Comparison of ENCODE assay signal across 13 cellular contexts in the genomic region with DNA sequence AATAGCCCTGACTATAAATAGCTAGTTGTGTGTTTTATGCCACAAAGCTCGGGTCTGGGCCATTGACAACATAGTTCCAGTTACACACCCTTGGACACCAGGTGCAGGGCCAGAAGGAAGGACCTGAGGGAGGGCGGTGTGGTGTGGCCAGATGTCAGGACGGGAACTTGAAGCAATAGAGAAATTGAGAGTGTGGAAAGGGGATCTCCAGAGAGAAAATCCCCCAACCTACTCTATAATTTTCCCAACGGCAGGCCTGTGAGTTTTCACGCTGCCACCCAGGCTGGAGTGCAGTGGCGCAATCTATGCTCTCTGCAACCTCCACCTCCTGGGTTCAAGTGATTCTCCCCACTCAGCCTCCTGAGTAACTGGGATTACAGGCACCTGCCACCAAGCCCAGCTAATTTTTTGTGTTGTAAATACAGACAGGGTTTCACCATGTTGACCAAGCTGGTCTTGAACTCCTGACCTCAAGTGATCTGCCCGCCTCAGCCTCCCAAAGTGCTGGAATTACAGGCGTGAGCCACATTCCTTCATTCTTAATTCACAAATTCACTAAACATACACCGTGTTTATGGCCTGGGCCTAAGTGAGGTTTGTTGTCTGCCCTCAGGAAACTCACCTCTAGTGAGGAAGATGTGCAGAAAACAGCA.
A peak's percentile ranks its signal among the peaks of the same experiment; 100 is the strongest.
DNase-seq lines count a peak whose midpoint lies in the region; ATAC-seq and TF ChIP-seq lines count a peak whose summit lies in the region.
"Had no signal": no experiment of that assay in that cellular context is flagged by ENCODE, and none has a peak within 500 bp of the region (broad histone marks: within the 10 kb centered on the region; RNA-seq: fewer than 3 reads in every experiment).

No MANE protein-coding gene starts in this region.

- CTCF ChIA-PET in WTC11 (lab: Charles Lee) = no interaction called here

- H3K36me3 Mint-ChIP-seq in nephron (ENCODE audit: low read depth) (peaks cover 3% of the 10 kb centered on the region), GM23338 (ENCODE audit: low read depth) (no peaks in the 10 kb centered on the region), WTC11 (no peaks in the 10 kb centered on the region)

- no peak overlapping the region for H3K27ac ChIP-seq in GM23338 (ENCODE audit: low read depth)
- H3K27ac ChIP-seq: right atrium auricular region had no signal

- H3K9me2 ChIP-seq in GM23338 (ENCODE audit: insufficient read depth) = no peaks in the 10 kb centered on the region

- no peak overlapping the region for H3K4me2 ChIP-seq in GM23338

- no peaks in the 10 kb centered on the region for H3K27me3 ChIP-seq in GM23338 (ENCODE audit: insufficient read depth)
- H3K27me3 ChIP-seq: Peyer's patch, right atrium auricular region had no signal

- H3K9me3 Mint-ChIP-seq in nephron (peaks cover 5% of the 10 kb centered on the region), GM23338 (no peaks in the 10 kb centered on the region; the same call in 2 of the 3 replicates), WTC11 (peaks cover 8% of the 10 kb centered on the region)

- TF ChIP-seq CTCF in nephron (IDR thresholded peaks at IDR 0.05; ENCODE audit: unreplicated experiment in 3 of 3) (no peak), GM23338 (conservative IDR thresholded peaks at IDR 0.05; ENCODE audit: low read depth in 2 of 2) (no peak), WTC11 (IDR thresholded peaks at IDR 0.05) (no peak)

- peaks cover 14% of the 10 kb centered on the region for H3K4me1 Mint-ChIP-seq in nephron
- no peaks in the 10 kb centered on the region for H3K4me1 Mint-ChIP-seq in GM23338
- no peaks in the 10 kb centered on the region for H3K4me1 Mint-ChIP-seq in WTC11

- H3K4me3 ChIP-seq in GM23338 = no peak overlapping the region
- H3K4me3 ChIP-seq: Peyer's patch, right atrium auricular region had no signal

- H3K27ac Mint-ChIP-seq in nephron = peak overlapping the region in 2 of 3 experiments; percentile 39 to 98
- no peak overlapping the region for H3K27ac Mint-ChIP-seq in GM23338
- no peak overlapping the region for H3K27ac Mint-ChIP-seq in WTC11

- H3K4me3 Mint-ChIP-seq in nephron (no peak overlapping the region), GM23338 (no peak overlapping the region), WTC11 (no peak overlapping the region)

- H3K27me3 Mint-ChIP-seq in nephron (ENCODE audit: low read depth) (peaks cover 15% of the 10 kb centered on the region), GM23338 (ENCODE audit: insufficient read depth, low read depth, poor library complexity) (peaks cover 8% of the 10 kb centered on the region), WTC11 (ENCODE audit: low read depth) (no peaks in the 10 kb centered on the region)

- peak; percentile 70 for ATAC-seq in GM18498 (IDR thresholded peaks at IDR 0.05; ENCODE audit: unreplicated experiment)
- peak; percentile 78 for ATAC-seq in GM21529 (IDR thresholded peaks at IDR 0.05; ENCODE audit: unreplicated experiment)
- ATAC-seq in GM23338 = no peak
- ATAC-seq in WTC11 = no peak

- no peaks in the 10 kb centered on the region for H3F3A ChIP-seq in GM23338 (replicated peaks; ENCODE audit: low read depth)

- no peaks in the 10 kb centered on the region for H4K20me1 ChIP-seq in GM23338 (replicated peaks; ENCODE audit: insufficient read depth)

- H2AFZ ChIP-seq in GM23338 = no peak overlapping the region

- no peaks in the 10 kb centered on the region for H3K4me1 ChIP-seq in GM23338 (ENCODE audit: insufficient read depth)

- no peaks in the 10 kb centered on the region for H3K36me3 ChIP-seq in GM23338 (ENCODE audit: insufficient read depth)
- H3K36me3 ChIP-seq: Peyer's patch, right atrium auricular region had no signal

- H3K79me2 ChIP-seq in GM23338 (replicated peaks; ENCODE audit: insufficient read depth) = no peaks in the 10 kb centered on the region

- POLR2A ChIA-PET in WTC11 (lab: Charles Lee) = no interaction called here

- DNase-seq in NAMALWA (ENCODE audit: low spot score) (peak; percentile 81), GM23338 (ENCODE audit: low spot score) (no peak), WTC11 (ENCODE audit: low spot score) (no peak), H4 (ENCODE audit: low spot score) (no peak), HuH-7.5 (ENCODE audit: low spot score) (no peak)
- DNase-seq: activated CD4-positive, CD25-positive, alpha-beta regulatory T cell; activated gamma-delta T cell treated with Interleukin-2 at 50 U/mL for 16 hours; glutamatergic neuron had no signal

TF ChIP-seq in GM23338, 12 proteins besides CTCF, POLR2A, EP300 and RAD21 (continues in another document):
- TF ChIP-seq, protein P1, sequence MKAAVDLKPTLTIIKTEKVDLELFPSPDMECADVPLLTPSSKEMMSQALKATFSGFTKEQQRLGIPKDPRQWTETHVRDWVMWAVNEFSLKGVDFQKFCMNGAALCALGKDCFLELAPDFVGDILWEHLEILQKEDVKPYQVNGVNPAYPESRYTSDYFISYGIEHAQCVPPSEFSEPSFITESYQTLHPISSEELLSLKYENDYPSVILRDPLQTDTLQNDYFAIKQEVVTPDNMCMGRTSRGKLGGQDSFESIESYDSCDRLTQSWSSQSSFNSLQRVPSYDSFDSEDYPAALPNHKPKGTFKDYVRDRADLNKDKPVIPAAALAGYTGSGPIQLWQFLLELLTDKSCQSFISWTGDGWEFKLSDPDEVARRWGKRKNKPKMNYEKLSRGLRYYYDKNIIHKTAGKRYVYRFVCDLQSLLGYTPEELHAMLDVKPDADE (IDR thresholded peaks at IDR 0.05) = no peak
- TF ChIP-seq JUNB (IDR thresholded peaks at IDR 0.05; ENCODE audit: unreplicated experiment) (no peak), EZH2phosphoT487 (IDR thresholded peaks at IDR 0.05; ENCODE audit: unreplicated experiment) (no peak), STAT1 (IDR thresholded peaks at IDR 0.05; ENCODE audit: unreplicated experiment) (no peak), POLR2AphosphoS5 (IDR thresholded peaks at IDR 0.05; ENCODE audit: low read depth) (no peak)

TF ChIP-seq in WTC11, 78 proteins besides CTCF, POLR2A, EP300 and RAD21 (continues in another document):
- TF ChIP-seq, protein P2, sequence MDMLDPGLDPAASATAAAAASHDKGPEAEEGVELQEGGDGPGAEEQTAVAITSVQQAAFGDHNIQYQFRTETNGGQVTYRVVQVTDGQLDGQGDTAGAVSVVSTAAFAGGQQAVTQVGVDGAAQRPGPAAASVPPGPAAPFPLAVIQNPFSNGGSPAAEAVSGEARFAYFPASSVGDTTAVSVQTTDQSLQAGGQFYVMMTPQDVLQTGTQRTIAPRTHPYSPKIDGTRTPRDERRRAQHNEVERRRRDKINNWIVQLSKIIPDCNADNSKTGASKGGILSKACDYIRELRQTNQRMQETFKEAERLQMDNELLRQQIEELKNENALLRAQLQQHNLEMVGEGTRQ (CRISPR knock-in tag; IDR thresholded peaks at IDR 0.05) = no peak
- TF ChIP-seq ELF4 (CRISPR knock-in tag; IDR thresholded peaks at IDR 0.05; ENCODE audit: low read depth) = no peak
- TF ChIP-seq ZNF219 (CRISPR knock-in tag; IDR thresholded peaks at IDR 0.05; ENCODE audit: borderline replicate concordance) = no peak
- TF ChIP-seq, protein P3, sequence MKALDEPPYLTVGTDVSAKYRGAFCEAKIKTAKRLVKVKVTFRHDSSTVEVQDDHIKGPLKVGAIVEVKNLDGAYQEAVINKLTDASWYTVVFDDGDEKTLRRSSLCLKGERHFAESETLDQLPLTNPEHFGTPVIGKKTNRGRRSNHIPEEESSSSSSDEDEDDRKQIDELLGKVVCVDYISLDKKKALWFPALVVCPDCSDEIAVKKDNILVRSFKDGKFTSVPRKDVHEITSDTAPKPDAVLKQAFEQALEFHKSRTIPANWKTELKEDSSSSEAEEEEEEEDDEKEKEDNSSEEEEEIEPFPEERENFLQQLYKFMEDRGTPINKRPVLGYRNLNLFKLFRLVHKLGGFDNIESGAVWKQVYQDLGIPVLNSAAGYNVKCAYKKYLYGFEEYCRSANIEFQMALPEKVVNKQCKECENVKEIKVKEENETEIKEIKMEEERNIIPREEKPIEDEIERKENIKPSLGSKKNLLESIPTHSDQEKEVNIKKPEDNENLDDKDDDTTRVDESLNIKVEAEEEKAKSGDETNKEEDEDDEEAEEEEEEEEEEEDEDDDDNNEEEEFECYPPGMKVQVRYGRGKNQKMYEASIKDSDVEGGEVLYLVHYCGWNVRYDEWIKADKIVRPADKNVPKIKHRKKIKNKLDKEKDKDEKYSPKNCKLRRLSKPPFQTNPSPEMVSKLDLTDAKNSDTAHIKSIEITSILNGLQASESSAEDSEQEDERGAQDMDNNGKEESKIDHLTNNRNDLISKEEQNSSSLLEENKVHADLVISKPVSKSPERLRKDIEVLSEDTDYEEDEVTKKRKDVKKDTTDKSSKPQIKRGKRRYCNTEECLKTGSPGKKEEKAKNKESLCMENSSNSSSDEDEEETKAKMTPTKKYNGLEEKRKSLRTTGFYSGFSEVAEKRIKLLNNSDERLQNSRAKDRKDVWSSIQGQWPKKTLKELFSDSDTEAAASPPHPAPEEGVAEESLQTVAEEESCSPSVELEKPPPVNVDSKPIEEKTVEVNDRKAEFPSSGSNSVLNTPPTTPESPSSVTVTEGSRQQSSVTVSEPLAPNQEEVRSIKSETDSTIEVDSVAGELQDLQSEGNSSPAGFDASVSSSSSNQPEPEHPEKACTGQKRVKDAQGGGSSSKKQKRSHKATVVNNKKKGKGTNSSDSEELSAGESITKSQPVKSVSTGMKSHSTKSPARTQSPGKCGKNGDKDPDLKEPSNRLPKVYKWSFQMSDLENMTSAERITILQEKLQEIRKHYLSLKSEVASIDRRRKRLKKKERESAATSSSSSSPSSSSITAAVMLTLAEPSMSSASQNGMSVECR (CRISPR knock-in tag; IDR thresholded peaks at IDR 0.05; ENCODE audit: borderline replicate concordance) = no peak
- TF ChIP-seq, protein P4, sequence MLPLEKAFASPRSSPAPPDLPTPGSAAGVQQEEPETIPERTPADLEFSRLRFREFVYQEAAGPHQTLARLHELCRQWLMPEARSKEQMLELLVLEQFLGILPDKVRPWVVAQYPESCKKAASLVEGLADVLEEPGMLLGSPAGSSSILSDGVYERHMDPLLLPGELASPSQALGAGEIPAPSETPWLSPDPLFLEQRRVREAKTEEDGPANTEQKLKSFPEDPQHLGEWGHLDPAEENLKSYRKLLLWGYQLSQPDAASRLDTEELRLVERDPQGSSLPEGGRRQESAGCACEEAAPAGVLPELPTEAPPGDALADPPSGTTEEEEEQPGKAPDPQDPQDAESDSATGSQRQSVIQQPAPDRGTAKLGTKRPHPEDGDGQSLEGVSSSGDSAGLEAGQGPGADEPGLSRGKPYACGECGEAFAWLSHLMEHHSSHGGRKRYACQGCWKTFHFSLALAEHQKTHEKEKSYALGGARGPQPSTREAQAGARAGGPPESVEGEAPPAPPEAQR (CRISPR knock-in tag; IDR thresholded peaks at IDR 0.05) = no peak

Comparison
In these comparisons a context has a peak if more than half of its experiments do, and no peak if none do; other contexts are left out.
1. ATAC-seq: peak in GM18498 (single experiment) and GM21529 (single experiment); none in GM23338 (single experiment) and WTC11 (single experiment).
2. H3K27ac Mint-ChIP-seq: peak in nephron (2 of 3); none in GM23338 (single experiment) and WTC11 (single experiment).